ENCODE assay signal across 8 cellular contexts in genomic region chr3:48428088-48428862, GRCh38. TPM values are rescaled to one million over a fixed set of nuclear protein-coding genes. Genes with fewer than 3 reads are reported as not detected.
A peak's percentile ranks its signal among the peaks of the same experiment; 100 is the strongest.
DNase-seq lines count a peak whose midpoint lies in the region; ATAC-seq and TF ChIP-seq lines count a peak whose summit lies in the region.

No MANE protein-coding gene starts in this region.

- no peak overlapping the region for H4K8ac ChIP-seq in trophoblast cell (ENCODE audit: low read depth, low read length)

- H4K12ac ChIP-seq in trophoblast cell (ENCODE audit: low read depth, low read length): peak overlapping the region; percentile 14

- peak overlapping the region; percentile 63 for H3K4me3 ChIP-seq in fibroblast of pulmonary artery (replicated peaks; ENCODE audit: low read depth, low read length)
- peak overlapping the region; percentile 80 for H3K4me3 ChIP-seq in trophoblast cell (ENCODE audit: low read depth, low read length)

- peaks cover 23 to 28% of the 10 kb centered on the region in 2 experiments for H3K36me3 ChIP-seq in trophoblast cell (ENCODE audit: control insufficient read depth in 1 of 2, insufficient read depth in 2 of 2, low read length in 2 of 2)

- H2AK5ac ChIP-seq in trophoblast cell (ENCODE audit: low read length): no peak overlapping the region

- H2BK5ac ChIP-seq in trophoblast cell (ENCODE audit: low read depth, low read length, poor library complexity): no peak overlapping the region

- peak overlapping the region; percentile 74 for H3K4me2 ChIP-seq in trophoblast cell (ENCODE audit: low read length)

- peak overlapping the region; percentile 21 for H3K14ac ChIP-seq in trophoblast cell (ENCODE audit: low read length)

- H3K79me1 ChIP-seq in trophoblast cell (ENCODE audit: low read length): peaks cover 14% of the 10 kb centered on the region

- no peak overlapping the region for H3K18ac ChIP-seq in trophoblast cell (ENCODE audit: low read length)

- H2BK120ac ChIP-seq in trophoblast cell (ENCODE audit: insufficient read depth, low read length, poor library complexity): no peak overlapping the region

- DNase-seq in RKO (ENCODE audit: low spot score) (peak; percentile 38), fibroblast of pulmonary artery (ENCODE audit: low read depth) (no peak), trophoblast cell (no peak), GM03348 (ENCODE audit: low spot score) (no peak)

- no peak overlapping the region for H3K9ac ChIP-seq in trophoblast cell (ENCODE audit: low read length)

- peak overlapping the region; percentile 21 for H4K91ac ChIP-seq in trophoblast cell (ENCODE audit: low read depth, low read length)

- H3K27ac ChIP-seq in trophoblast cell (ENCODE audit: low read depth, low read length): no peak overlapping the region

- no peak overlapping the region for H2BK12ac ChIP-seq in trophoblast cell (ENCODE audit: low read length)

- peaks cover 27% of the 10 kb centered on the region for H3K79me2 ChIP-seq in trophoblast cell (ENCODE audit: control insufficient read depth, insufficient read depth, low read length, poor library complexity)

- no peak overlapping the region for H3K23ac ChIP-seq in trophoblast cell (ENCODE audit: low read length)

- WGBS in trophoblast cell (ENCODE audit: extremely low coverage, insufficient coverage, insufficient read length): no CpG with 5 or more reads among the region's 18 CpGs

- TF ChIP-seq CTCF in fibroblast of pulmonary artery (IDR thresholded peaks at IDR 0.05; ENCODE audit: low read length, missing control alignments): no peak

- peak overlapping the region; percentile 41 for H3K4ac ChIP-seq in trophoblast cell (ENCODE audit: low read depth, low read length)

- H3K27me3 ChIP-seq in trophoblast cell (ENCODE audit: insufficient read depth, low read length): no peaks in the 10 kb centered on the region

- ATAC-seq in GM18907 (IDR thresholded peaks at IDR 0.05; ENCODE audit: unreplicated experiment) (peak; percentile 7), HG03025 (IDR thresholded peaks at IDR 0.05; ENCODE audit: low FRiP score, unreplicated experiment) (no peak), GM18517 (IDR thresholded peaks at IDR 0.05; ENCODE audit: unreplicated experiment) (no peak), GM21723 (IDR thresholded peaks at IDR 0.05; ENCODE audit: unreplicated experiment) (no peak)

- H3K4me1 ChIP-seq in trophoblast cell (ENCODE audit: control insufficient read depth in 1 of 2, insufficient read depth in 2 of 2, low read length in 2 of 2): peaks cover 43 to 47% of the 10 kb centered on the region in 2 experiments

- no peaks in the 10 kb centered on the region for H3K9me3 ChIP-seq in trophoblast cell (ENCODE audit: insufficient read depth, low read depth, low read length)

- no peak overlapping the region for H2AFZ ChIP-seq in trophoblast cell (ENCODE audit: insufficient read depth, low read length, poor library complexity)

RNA-seq across cellular contexts. Expression of gene PLXNB1, which starts 1.6 kb away (rescaled TPM):
- 48.1 and 50.4 TPM in 2 replicates for polyA plus RNA-seq in trophoblast cell (2013)

RNA-seq across cellular contexts. Expression of gene CCDC51, which starts 11.6 kb away (rescaled TPM):
- 11.1 and 11.5 TPM in 2 replicates for polyA plus RNA-seq in trophoblast cell (2013)

RNA-seq across cellular contexts. Expression of gene TMA7, which starts 11.8 kb away (rescaled TPM):
- polyA plus RNA-seq in trophoblast cell (2013): 586 and 607 TPM in 2 replicates

RNA-seq across cellular contexts. Expression of gene ATRIP, which starts 18.3 kb away (rescaled TPM):
- polyA plus RNA-seq in trophoblast cell (2013): 9.1 and 9.8 TPM in 2 replicates

RNA-seq across cellular contexts. Expression of gene FBXW12, which starts 56.3 kb away (rescaled TPM):
- 0.04 TPM in 1 of 2 replicates, not detected in the other for polyA plus RNA-seq in trophoblast cell (2013)
